Comparison of ENCODE assay signal across 1 cellular context in genomic region chr14:55383541-55384140, GRCh38.
TF ChIP-seq lines count a peak whose summit lies in the region.

No MANE protein-coding gene starts in this region.

TF ChIP-seq in K562, 482 proteins besides CTCF, POLR2A, EP300 and RAD21 (continued from another document and continues in another):
- TF ChIP-seq GTF2B (IDR thresholded peaks at IDR 0.05; ENCODE audit: extremely low read depth, insufficient read length): no peak
- TF ChIP-seq HDAC8 (tag; IDR thresholded peaks at IDR 0.05): no peak
- no peak for TF ChIP-seq GTF3C2 (IDR thresholded peaks at IDR 0.05; ENCODE audit: borderline replicate concordance, extremely low read depth, insufficient read length)
- no peak for TF ChIP-seq CREBBP (IDR thresholded peaks at IDR 0.05; ENCODE audit: low read depth, low read length)
- no peak for TF ChIP-seq NFRKB (IDR thresholded peaks at IDR 0.05; ENCODE audit: low read depth)
- TF ChIP-seq RERE (CRISPR knock-in tag; IDR thresholded peaks at IDR 0.05; ENCODE audit: borderline replicate concordance): no peak
- no peak for TF ChIP-seq MECOM (CRISPR knock-in tag; IDR thresholded peaks at IDR 0.05)
- no peak for TF ChIP-seq SIN3B (IDR thresholded peaks at IDR 0.05; ENCODE audit: low read depth)
- TF ChIP-seq NEUROD1 (IDR thresholded peaks at IDR 0.05; ENCODE audit: borderline replicate concordance, low read depth, low read length, partially characterized antibody): peak; percentile 61
- no peak for TF ChIP-seq HNRNPUL1 (IDR thresholded peaks at IDR 0.05; ENCODE audit: low read length)
- peak; percentile 37 for TF ChIP-seq TAF1 (IDR thresholded peaks at IDR 0.05; ENCODE audit: control insufficient read depth, extremely low read depth, insufficient read depth, low read length, severe bottlenecking)
- TF ChIP-seq ZFX (CRISPR knock-in tag; IDR thresholded peaks at IDR 0.05): no peak
- TF ChIP-seq SREBF1 (IDR thresholded peaks at IDR 0.05; ENCODE audit: borderline replicate concordance, low read depth, low read length): no peak
- TF ChIP-seq ZNF76 (CRISPR knock-in tag; IDR thresholded peaks at IDR 0.05; ENCODE audit: borderline replicate concordance): no peak
- TF ChIP-seq ZNF354B (CRISPR knock-in tag; IDR thresholded peaks at IDR 0.05): no peak
- peak; percentile 81; the same call in 1 of the 2 replicates for TF ChIP-seq ZNF644 (tag; IDR thresholded peaks at IDR 0.05; ENCODE audit: low read depth)
- TF ChIP-seq ATF3 (IDR thresholded peaks at IDR 0.05): peak; percentile 66
- TF ChIP-seq ATF3 (CRISPR knock-in tag; conservative IDR thresholded peaks at IDR 0.05): no peak
- no peak for TF ChIP-seq ASH1L (IDR thresholded peaks at IDR 0.05; ENCODE audit: borderline replicate concordance, low read depth, partially characterized antibody)
- TF ChIP-seq ZNF583 (CRISPR knock-in tag; IDR thresholded peaks at IDR 0.05): no peak
- TF ChIP-seq RB1 (IDR thresholded peaks at IDR 0.05; ENCODE audit: low read depth): 0 out of 2 replicates have a peak, but pooled peaks have one; percentile 12
- no peak for TF ChIP-seq ZNF561 (CRISPR knock-in tag; conservative IDR thresholded peaks at IDR 0.05)
- TF ChIP-seq ZFP36 (IDR thresholded peaks at IDR 0.05; ENCODE audit: low read depth, low read length, partially characterized antibody): no peak
- no peak for TF ChIP-seq AFF4 (CRISPR knock-in tag; IDR thresholded peaks at IDR 0.05)
- TF ChIP-seq ZNF444 (CRISPR knock-in tag; IDR thresholded peaks at IDR 0.05): no peak
- TF ChIP-seq ZNF395 (CRISPR knock-in tag; IDR thresholded peaks at IDR 0.05): peak; percentile 68; the same call in 1 of the 2 replicates
- no peak for TF ChIP-seq GABPB2 (CRISPR knock-in tag; conservative IDR thresholded peaks at IDR 0.05)
- no peak for TF ChIP-seq ZBTB17 (CRISPR knock-in tag; IDR thresholded peaks at IDR 0.05)
- no peak for TF ChIP-seq XRCC3 (IDR thresholded peaks at IDR 0.05)
- TF ChIP-seq MEF2A (IDR thresholded peaks at IDR 0.05; ENCODE audit: control insufficient read depth, low read depth, low read length): no peak
- no peak for TF ChIP-seq ZNF512 (tag; IDR thresholded peaks at IDR 0.05)
- TF ChIP-seq TAF7 (tag; IDR thresholded peaks at IDR 0.05): no peak
- TF ChIP-seq EHMT2 (IDR thresholded peaks at IDR 0.05): no peak
- 0 out of 2 replicates have a peak, but pooled peaks have one; percentile 22 for TF ChIP-seq ETV1 (tag; conservative IDR thresholded peaks at IDR 0.05; ENCODE audit: low read depth)
- no peak for TF ChIP-seq SLC30A9 (CRISPR knock-in tag; IDR thresholded peaks at IDR 0.05)
- peak; percentile 62 for TF ChIP-seq CTBP1 (IDR thresholded peaks at IDR 0.05; ENCODE audit: borderline replicate concordance)
- 0 out of 2 replicates have a peak, but pooled peaks have one; percentile 15 for TF ChIP-seq NFE2 (IDR thresholded peaks at IDR 0.05; ENCODE audit: low read depth)
- no peak for TF ChIP-seq NELFE (IDR thresholded peaks at IDR 0.05; ENCODE audit: insufficient read depth, insufficient read length)
- TF ChIP-seq RUNX1 (IDR thresholded peaks at IDR 0.05; ENCODE audit: low read depth): no peak
- TF ChIP-seq HDAC6 (IDR thresholded peaks at IDR 0.05; ENCODE audit: low read depth, low read length): no peak
- peak; percentile 75; the same call in 1 of the 2 replicates for TF ChIP-seq DMBX1 (CRISPR knock-in tag; IDR thresholded peaks at IDR 0.05; ENCODE audit: borderline replicate concordance)
- TF ChIP-seq ELF2 (CRISPR knock-in tag; IDR thresholded peaks at IDR 0.05): no peak
- TF ChIP-seq COPS2 (conservative IDR thresholded peaks at IDR 0.05): no peak
- 0 out of 2 replicates have a peak, but pooled peaks have one; percentile 6 for TF ChIP-seq C11orf30 (IDR thresholded peaks at IDR 0.05; ENCODE audit: low read depth)
- no peak for TF ChIP-seq ZNF518B (CRISPR knock-in tag; IDR thresholded peaks at IDR 0.05)
- no peak for TF ChIP-seq SMARCB1 (IDR thresholded peaks at IDR 0.05; ENCODE audit: insufficient read length, low read depth)
- no peak for TF ChIP-seq ZC3H8 (IDR thresholded peaks at IDR 0.05)
